In the genomic region with DNA sequence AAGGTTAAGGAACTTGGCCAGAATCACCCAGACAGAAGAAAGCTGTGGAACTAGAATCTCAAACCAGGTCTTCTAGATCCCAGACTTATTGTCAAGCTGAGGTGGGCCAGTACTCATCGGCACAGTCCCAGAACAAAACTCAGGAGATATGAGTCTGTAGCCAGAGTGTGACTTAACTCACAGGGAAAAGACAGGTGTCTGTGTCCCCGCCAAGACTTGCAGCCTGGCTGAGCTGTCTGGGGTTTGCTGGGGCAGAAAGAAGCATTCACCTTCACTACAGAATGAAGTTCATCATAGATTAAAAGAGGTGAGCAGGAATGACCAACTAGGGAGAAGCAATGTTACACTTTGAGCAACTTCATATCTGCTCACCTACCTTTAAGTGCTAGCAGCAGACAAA, we compare ENCODE assay signal across 16 cellular contexts.
"Had no signal": no experiment of that assay in that cellular context is flagged by ENCODE, and none has a peak within 500 bp of the region (broad histone marks: within the 10 kb centered on the region; RNA-seq: fewer than 3 reads in every experiment).

No MANE protein-coding gene starts in this region.

- H3K4me3 ChIP-seq: coronary artery, lower lobe of right lung, testis had no signal

- H3K27ac ChIP-seq: lower lobe of right lung, testis had no signal

- H3K4me1 ChIP-seq: testis had no signal

- H3K36me3 ChIP-seq: lower lobe of right lung had no signal

- H3K27me3 ChIP-seq: testis had no signal

- DNase-seq: activated CD4-positive, alpha-beta memory T cell treated with anti-CD3 and anti-CD28 coated beads, Interleukin-2, amount 10 ng/mL, durations not matched to agents 7 days and 5 days; activated CD4-positive, alpha-beta T cell treated with anti-CD3 and anti-CD28 coated beads for 1 hour; activated naive CD4-positive, alpha-beta T cell; activated naive CD8-positive, alpha-beta T cell treated with anti-CD3 and anti-CD28 coated beads, Interleukin-2, amount 50 U/mL, for 24 hours; activated T-cell treated with anti-CD3 and anti-CD28 coated beads, Interleukin-2, amount 50 U/mL, for 72 hours; central memory CD4-positive, alpha-beta T cell; effector CD8-positive, alpha-beta T cell; hippocampal formation; kidney glomerular epithelial cell; lower lobe of right lung; naive thymus-derived CD8-positive, alpha-beta T cell; stimulated activated CD4-positive, alpha-beta T cell treated with anti-CD3 and anti-CD28 coated beads, Interleukin-4, amount 100 ng/mL, for 1 hour; stimulated activated CD8-positive, alpha-beta memory T cell treated with anti-CD3 and anti-CD28 coated beads, Interleukin-4, amount 100 ng/mL, for 48 hours; T-helper 9 cell had no signal

- H3K9me3 ChIP-seq: lower lobe of right lung, testis had no signal
